ENCODE assay signal across 1 cellular context in the genomic region with DNA sequence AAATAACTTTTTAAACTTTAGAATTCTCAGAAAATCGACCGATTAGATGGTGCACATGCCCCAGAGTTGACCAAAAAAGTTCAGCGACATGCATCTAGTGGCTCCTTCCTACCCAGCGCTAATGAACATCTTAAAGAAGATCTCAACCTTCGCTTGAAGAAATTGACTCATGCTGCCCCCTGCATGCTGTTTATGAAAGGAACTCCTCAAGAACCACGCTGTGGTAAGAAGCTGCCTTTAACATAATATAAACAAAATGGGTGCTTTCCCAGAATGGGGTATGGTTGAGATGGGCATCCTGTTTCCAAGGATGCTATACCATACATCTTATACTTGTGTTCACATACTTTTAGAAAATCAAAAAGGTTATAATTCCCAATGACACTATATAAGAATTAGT.
TF ChIP-seq lines count a peak whose summit lies in the region.

No MANE protein-coding gene starts in this region.

TF ChIP-seq in IMR-90, 13 proteins besides CTCF, POLR2A, EP300 and RAD21:
- 0 out of 2 replicates have a peak, but pooled peaks have one; percentile 17 for TF ChIP-seq SMC3 (IDR thresholded peaks at IDR 0.05; ENCODE audit: low read depth, low read length)
- TF ChIP-seq NFE2L2 (IDR thresholded peaks at IDR 0.05; ENCODE audit: low read depth, low read length), result no peak
- no peak for TF ChIP-seq BHLHE40 (IDR thresholded peaks at IDR 0.05; ENCODE audit: low read depth, low read length)
- no peak for TF ChIP-seq RCOR1 (IDR thresholded peaks at IDR 0.05; ENCODE audit: insufficient replicate concordance, low read length)
- TF ChIP-seq, protein P1, sequence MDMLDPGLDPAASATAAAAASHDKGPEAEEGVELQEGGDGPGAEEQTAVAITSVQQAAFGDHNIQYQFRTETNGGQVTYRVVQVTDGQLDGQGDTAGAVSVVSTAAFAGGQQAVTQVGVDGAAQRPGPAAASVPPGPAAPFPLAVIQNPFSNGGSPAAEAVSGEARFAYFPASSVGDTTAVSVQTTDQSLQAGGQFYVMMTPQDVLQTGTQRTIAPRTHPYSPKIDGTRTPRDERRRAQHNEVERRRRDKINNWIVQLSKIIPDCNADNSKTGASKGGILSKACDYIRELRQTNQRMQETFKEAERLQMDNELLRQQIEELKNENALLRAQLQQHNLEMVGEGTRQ (IDR thresholded peaks at IDR 0.05; ENCODE audit: low read depth, low read length), result no peak
